In genomic region chr5:151450605-151451004, GRCh38 we compare ENCODE assay signal across 1 cellular context.
TF ChIP-seq lines count a peak whose summit lies in the region.

No MANE protein-coding gene starts in this region.

TF ChIP-seq in IMR-90, 13 proteins besides CTCF, POLR2A, EP300 and RAD21:
- TF ChIP-seq NFE2L2 (IDR thresholded peaks at IDR 0.05; ENCODE audit: low read depth, low read length) (no peak), CHD1 (IDR thresholded peaks at IDR 0.05; ENCODE audit: low read depth, low read length) (no peak), ELK1 (IDR thresholded peaks at IDR 0.05; ENCODE audit: borderline replicate concordance, low read depth, low read length) (no peak), CEBPB (IDR thresholded peaks at IDR 0.05; ENCODE audit: low read depth, low read length) (no peak), RCOR1 (IDR thresholded peaks at IDR 0.05; ENCODE audit: insufficient replicate concordance, low read length) (no peak), MAFK (IDR thresholded peaks at IDR 0.05; ENCODE audit: low read depth, low read length) (no peak), MXI1 (IDR thresholded peaks at IDR 0.05; ENCODE audit: borderline replicate concordance, low read depth, low read length) (no peak), BHLHE40 (IDR thresholded peaks at IDR 0.05; ENCODE audit: low read depth, low read length) (no peak), FOS (IDR thresholded peaks at IDR 0.05; ENCODE audit: low read depth, low read length) (no peak), RFX5 (IDR thresholded peaks at IDR 0.05; ENCODE audit: low read depth, low read length) (no peak), USF2 (IDR thresholded peaks at IDR 0.05; ENCODE audit: low read depth, low read length) (no peak), SMC3 (IDR thresholded peaks at IDR 0.05; ENCODE audit: low read depth, low read length) (no peak)
